Comparison of ENCODE assay signal across 15 cellular contexts in the genomic region with DNA sequence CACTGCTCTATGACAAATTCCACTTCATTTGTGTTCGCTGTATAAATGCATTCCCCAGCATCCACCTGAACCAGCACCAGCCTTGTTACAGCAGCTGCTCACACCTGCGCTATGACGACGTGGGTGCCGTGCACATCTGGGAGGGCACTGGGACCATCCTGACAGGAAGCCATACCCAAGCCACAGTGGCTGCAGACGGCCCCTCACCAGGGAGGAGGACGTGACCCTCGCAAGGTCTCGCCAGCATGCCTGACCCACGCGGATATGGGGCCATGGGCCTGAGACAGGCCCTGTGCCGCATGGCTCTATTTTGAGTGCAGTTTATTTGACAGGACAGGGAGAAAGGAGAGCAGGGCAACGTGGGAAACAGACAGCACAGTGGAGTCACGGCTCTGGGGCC.
A peak's percentile ranks its signal among the peaks of the same experiment; 100 is the strongest.
DNase-seq lines count a peak whose midpoint lies in the region; ATAC-seq and TF ChIP-seq lines count a peak whose summit lies in the region.
"Had no signal": no experiment of that assay in that cellular context is flagged by ENCODE, and none has a peak within 500 bp of the region (broad histone marks: within the 10 kb centered on the region; RNA-seq: fewer than 3 reads in every experiment).

No MANE protein-coding gene starts in this region.

- H3K36me3 Mint-ChIP-seq in activated naive CD8-positive, alpha-beta T cell treated with anti-CD3 and anti-CD28 coated beads, Interleukin-2, amount 10 ng/mL, durations not matched to agents 7 days and 5 days, result peaks cover 24% of the 10 kb centered on the region
- peaks cover 25% of the 10 kb centered on the region for H3K36me3 Mint-ChIP-seq in activated naive CD8-positive, alpha-beta T cell treated with anti-CD3 and anti-CD28 coated beads, Interleukin-2, amount 50 U/mL, for 24 hours (ENCODE audit: low read depth)
- H3K36me3 Mint-ChIP-seq in central memory CD8-positive, alpha-beta T cell (ENCODE audit: insufficient read depth), result peaks cover 9% of the 10 kb centered on the region

- peaks cover 5% of the 10 kb centered on the region for H3K9me3 ChIP-seq in suprapubic skin
- H3K9me3 ChIP-seq: body of pancreas had no signal

- peak; percentile 15 for ATAC-seq in activated naive CD8-positive, alpha-beta T cell treated with anti-CD3 and anti-CD28 coated beads, Interleukin-2, amount 10 ng/mL, durations not matched to agents 7 days and 5 days (ENCODE audit: low read depth)
- ATAC-seq in activated naive CD8-positive, alpha-beta T cell treated with anti-CD3 and anti-CD28 coated beads, Interleukin-2, amount 50 U/mL, for 24 hours, result no peak
- ATAC-seq in central memory CD8-positive, alpha-beta T cell (replicated peaks; ENCODE audit: extremely low read depth, poor library complexity, severe bottlenecking), result peak; percentile 30
- ATAC-seq: body of pancreas had no signal

- peaks cover 14% of the 10 kb centered on the region for H3K4me1 Mint-ChIP-seq in activated naive CD8-positive, alpha-beta T cell treated with anti-CD3 and anti-CD28 coated beads, Interleukin-2, amount 10 ng/mL, durations not matched to agents 7 days and 5 days
- peaks cover 40% of the 10 kb centered on the region for H3K4me1 Mint-ChIP-seq in activated naive CD8-positive, alpha-beta T cell treated with anti-CD3 and anti-CD28 coated beads, Interleukin-2, amount 50 U/mL, for 24 hours
- H3K4me1 Mint-ChIP-seq in central memory CD8-positive, alpha-beta T cell, result peaks cover 29% of the 10 kb centered on the region

- CTCF ChIA-PET in HEK293T (lab: Yijun Ruan, JAX), result no interaction called here

- no peak for TF ChIP-seq EP300 in suprapubic skin (IDR thresholded peaks at IDR 0.05)

- no peaks in the 10 kb centered on the region for H3K27me3 Mint-ChIP-seq in activated naive CD8-positive, alpha-beta T cell treated with anti-CD3 and anti-CD28 coated beads, Interleukin-2, amount 10 ng/mL, durations not matched to agents 7 days and 5 days
- no peaks in the 10 kb centered on the region for H3K27me3 Mint-ChIP-seq in activated naive CD8-positive, alpha-beta T cell treated with anti-CD3 and anti-CD28 coated beads, Interleukin-2, amount 50 U/mL, for 24 hours
- no peaks in the 10 kb centered on the region for H3K27me3 Mint-ChIP-seq in central memory CD8-positive, alpha-beta T cell
- H3K27me3 Mint-ChIP-seq: type B pancreatic cell had no signal

- no peak overlapping the region for H3K27ac Mint-ChIP-seq in activated naive CD8-positive, alpha-beta T cell treated with anti-CD3 and anti-CD28 coated beads, Interleukin-2, amount 10 ng/mL, durations not matched to agents 7 days and 5 days
- H3K27ac Mint-ChIP-seq in activated naive CD8-positive, alpha-beta T cell treated with anti-CD3 and anti-CD28 coated beads, Interleukin-2, amount 50 U/mL, for 24 hours, result no peak overlapping the region
- H3K27ac Mint-ChIP-seq in central memory CD8-positive, alpha-beta T cell (ENCODE audit: low read depth), result peak overlapping the region; percentile 79
- H3K27ac Mint-ChIP-seq: activated T-helper 1 cell treated with anti-CD3 and anti-CD28 coated beads, Interleukin-12 subunit alpha, Interleukin-12 subunit beta, Interleukin-2, Interleukin-4 antibody, amounts not matched to agents 30 ng/mL and 10 ng/mL and 1 ng/mL, durations not matched to agents 14 hours and 24 hours and 36 hours; T-helper 2 cell treated with Interferon-gamma antibody and Interleukin-4, amounts not matched to agents 5 μg/mL and 100 μg/mL, for 36 hours; type B pancreatic cell had no signal

- no peak overlapping the region for H3K4me3 ChIP-seq in suprapubic skin
- H3K4me3 ChIP-seq: body of pancreas, hepatocyte had no signal

- H3K27ac ChIP-seq in suprapubic skin, result no peak overlapping the region
- H3K27ac ChIP-seq: body of pancreas, hepatocyte had no signal

- POLR2A ChIA-PET in activated naive CD8-positive, alpha-beta T cell treated with anti-CD3 and anti-CD28 coated beads, Interleukin-2, amount 10 ng/mL, durations not matched to agents 7 days and 5 days (lab: Charles Lee), result no interaction called here
- POLR2A ChIA-PET in HEK293T (lab: Yijun Ruan, JAX), result no interaction called here

- TF ChIP-seq CTCF in suprapubic skin (IDR thresholded peaks at IDR 0.05), result no peak

- peaks cover 2% of the 10 kb centered on the region for H3K4me1 ChIP-seq in suprapubic skin
- H3K4me1 ChIP-seq: body of pancreas had no signal

- TF ChIP-seq POLR2A in suprapubic skin (IDR thresholded peaks at IDR 0.05), result no peak

- H3K27me3 ChIP-seq in suprapubic skin, result no peaks in the 10 kb centered on the region
- H3K27me3 ChIP-seq: body of pancreas, hepatocyte had no signal

- WGBS in suprapubic skin, result 86% methylated on average over 8 of the region's 14 CpGs

- peak overlapping the region; percentile 22 for H3K4me3 Mint-ChIP-seq in activated naive CD8-positive, alpha-beta T cell treated with anti-CD3 and anti-CD28 coated beads, Interleukin-2, amount 10 ng/mL, durations not matched to agents 7 days and 5 days
- H3K4me3 Mint-ChIP-seq in activated naive CD8-positive, alpha-beta T cell treated with anti-CD3 and anti-CD28 coated beads, Interleukin-2, amount 50 U/mL, for 24 hours, result no peak overlapping the region
- H3K4me3 Mint-ChIP-seq in central memory CD8-positive, alpha-beta T cell, result peak overlapping the region; percentile 74
- H3K4me3 Mint-ChIP-seq: activated T-helper 1 cell treated with anti-CD3 and anti-CD28 coated beads, Interleukin-12 subunit alpha, Interleukin-12 subunit beta, Interleukin-2, Interleukin-4 antibody, amounts not matched to agents 30 ng/mL and 10 ng/mL and 1 ng/mL, durations not matched to agents 14 hours and 24 hours and 36 hours; T-helper 2 cell treated with Interferon-gamma antibody and Interleukin-4, amounts not matched to agents 5 μg/mL and 100 μg/mL, for 36 hours; type B pancreatic cell had no signal

- DNase-seq in activated naive CD8-positive, alpha-beta T cell treated with anti-CD3 and anti-CD28 coated beads, Interleukin-2, amount 10 ng/mL, durations not matched to agents 7 days and 5 days, result peak; percentile 22
- no peak for DNase-seq in activated naive CD8-positive, alpha-beta T cell treated with anti-CD3 and anti-CD28 coated beads, Interleukin-2, amount 50 U/mL, for 24 hours
- no peak for DNase-seq in central memory CD8-positive, alpha-beta T cell (ENCODE audit: low spot score in 2 of 2)
- peak; percentile 84 for DNase-seq in mesenteric fat pad (ENCODE audit: low spot score)
- DNase-seq in suprapubic skin (ENCODE audit: low spot score in 2 of 2), result peak; percentile 45 to 46
- DNase-seq in stimulated activated CD4-positive, alpha-beta T cell treated with anti-CD3 and anti-CD28 coated beads, Interleukin-15, amount 100 ng/mL, for 24 hours, result no peak
- no peak for DNase-seq in HEK293T (ENCODE audit: extremely low spot score)
- no peak for DNase-seq in cerebellar nuclear complex (lab: John Stamatoyannopoulos, UW)
- DNase-seq: activated CD4-positive, alpha-beta T cell treated with anti-CD3 and anti-CD28 coated beads, Interleukin-2, amount 50 U/mL, for 1 hour; stimulated activated CD4-positive, alpha-beta T cell treated with anti-CD3 and anti-CD28 coated beads, Interleukin-4, amount 100 ng/mL, for 4 hours had no signal

- peaks cover 18% of the 10 kb centered on the region for H3K9me3 Mint-ChIP-seq in activated naive CD8-positive, alpha-beta T cell treated with anti-CD3 and anti-CD28 coated beads, Interleukin-2, amount 10 ng/mL, durations not matched to agents 7 days and 5 days
- H3K9me3 Mint-ChIP-seq in activated naive CD8-positive, alpha-beta T cell treated with anti-CD3 and anti-CD28 coated beads, Interleukin-2, amount 50 U/mL, for 24 hours, result peaks cover 20% of the 10 kb centered on the region
- peaks cover 12% of the 10 kb centered on the region for H3K9me3 Mint-ChIP-seq in central memory CD8-positive, alpha-beta T cell

- H3K36me3 ChIP-seq in suprapubic skin, result no peaks in the 10 kb centered on the region

TF ChIP-seq in HEK293T, 16 proteins besides CTCF, POLR2A, EP300 and RAD21:
- TF ChIP-seq FOXK2 (IDR thresholded peaks at IDR 0.05) (no peak), NFRKB (IDR thresholded peaks at IDR 0.05) (no peak), FOXM1 (IDR thresholded peaks at IDR 0.05; ENCODE audit: borderline replicate concordance) (no peak), SUZ12 (IDR thresholded peaks at IDR 0.05) (no peak), FOXA1 (IDR thresholded peaks at IDR 0.05) (no peak), SP1 (IDR thresholded peaks at IDR 0.05) (no peak), TARDBP (IDR thresholded peaks at IDR 0.05) (no peak), BHLHE40 (IDR thresholded peaks at IDR 0.05; ENCODE audit: borderline replicate concordance) (no peak)
- TF ChIP-seq, protein P1, sequence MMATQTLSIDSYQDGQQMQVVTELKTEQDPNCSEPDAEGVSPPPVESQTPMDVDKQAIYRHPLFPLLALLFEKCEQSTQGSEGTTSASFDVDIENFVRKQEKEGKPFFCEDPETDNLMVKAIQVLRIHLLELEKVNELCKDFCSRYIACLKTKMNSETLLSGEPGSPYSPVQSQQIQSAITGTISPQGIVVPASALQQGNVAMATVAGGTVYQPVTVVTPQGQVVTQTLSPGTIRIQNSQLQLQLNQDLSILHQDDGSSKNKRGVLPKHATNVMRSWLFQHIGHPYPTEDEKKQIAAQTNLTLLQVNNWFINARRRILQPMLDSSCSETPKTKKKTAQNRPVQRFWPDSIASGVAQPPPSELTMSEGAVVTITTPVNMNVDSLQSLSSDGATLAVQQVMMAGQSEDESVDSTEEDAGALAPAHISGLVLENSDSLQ (IDR thresholded peaks at IDR 0.05), result no peak
TF ChIP-seq in HEK293T: peak in this region for 0.

Comparison
In these comparisons a context has a peak if more than half of its experiments do, and no peak if none do; other contexts are left out.
1. DNase-seq: peak in activated naive CD8-positive, alpha-beta T cell treated with anti-CD3 and anti-CD28 coated beads, Interleukin-2, amount 10 ng/mL, durations not matched to agents 7 days and 5 days (single experiment), mesenteric fat pad (single experiment) and suprapubic skin (2 of 2); none in activated naive CD8-positive, alpha-beta T cell treated with anti-CD3 and anti-CD28 coated beads, Interleukin-2, amount 50 U/mL, for 24 hours (single experiment), central memory CD8-positive, alpha-beta T cell (0 of 2), stimulated activated CD4-positive, alpha-beta T cell treated with anti-CD3 and anti-CD28 coated beads, Interleukin-15, amount 100 ng/mL, for 24 hours (single experiment), HEK293T (single experiment) and cerebellar nuclear complex (0 of 2).